In the genomic region with DNA sequence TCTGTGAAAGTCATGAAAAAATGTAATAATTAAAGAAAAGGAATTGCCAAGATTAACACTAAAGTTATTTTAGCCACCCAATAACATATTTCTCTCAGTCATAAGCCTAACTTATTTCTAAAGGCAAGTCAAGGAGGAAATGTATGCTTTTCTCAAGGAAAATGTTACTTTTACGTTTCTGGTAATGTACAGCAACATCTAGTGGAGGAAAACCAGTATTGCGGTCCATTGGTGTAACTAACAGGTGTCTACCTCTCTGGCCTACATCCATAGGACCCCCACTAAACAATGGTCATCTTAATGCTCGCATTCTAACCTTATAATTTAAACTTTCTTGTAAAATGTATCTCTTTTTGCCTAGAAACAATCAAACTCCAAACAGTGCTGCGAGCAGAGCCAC, we compare ENCODE assay signal across 10 cellular contexts.
DNase-seq lines count a peak whose midpoint lies in the region; ATAC-seq and TF ChIP-seq lines count a peak whose summit lies in the region.
"Had no signal": no experiment of that assay in that cellular context is flagged by ENCODE, and none has a peak within 500 bp of the region (broad histone marks: within the 10 kb centered on the region; RNA-seq: fewer than 3 reads in every experiment).

No MANE protein-coding gene starts in this region.

- TF ChIP-seq CTCF in heart right ventricle (IDR thresholded peaks at IDR 0.05) (peak in 5 of 9 donors; percentile 9 to 38 (median 24)), OCI-LY1 (IDR thresholded peaks at IDR 0.05; ENCODE audit: low read length) (peak; percentile 21; the same call in 1 of the 2 replicates), epithelial cell of esophagus (IDR thresholded peaks at IDR 0.05; ENCODE audit: insufficient read depth, low read depth, low read length, missing control alignments) (peak; percentile 52), testis (IDR thresholded peaks at IDR 0.05) (peak; percentile 45 to 55 (median 55))

- intact Hi-C loops in heart right ventricle (cut with DNase I) (no loop called here), Right ventricle myocardium superior (cut with DNase I) (no loop called here), testis (cut with DNase I; ENCODE audit: low total_unique reads) (no loop called here)

- no peaks in the 10 kb centered on the region for H3K79me2 ChIP-seq in OCI-LY1 (ENCODE audit: insufficient read depth, low read length)

- H3K36me3 ChIP-seq in heart right ventricle: no peaks in the 10 kb centered on the region
- H3K36me3 ChIP-seq in OCI-LY1 (ENCODE audit: insufficient read depth, low read length): no peaks in the 10 kb centered on the region
- no peaks in the 10 kb centered on the region for H3K36me3 ChIP-seq in testis (ENCODE audit: low read depth, missing control alignments)

- TF ChIP-seq POLR2A in testis (IDR thresholded peaks at IDR 0.05): no peak

- ATAC-seq in heart right ventricle (no peak), Right ventricle myocardium superior (ENCODE audit: poor library complexity) (no peak), HG03342 (IDR thresholded peaks at IDR 0.05; ENCODE audit: unreplicated experiment) (no peak)

- H3F3A ChIP-seq in OCI-LY1 (ENCODE audit: insufficient read depth, low read length): no peaks in the 10 kb centered on the region

- H3K4me2 ChIP-seq in OCI-LY1 (ENCODE audit: low read length): no peak overlapping the region

- no peak overlapping the region for H3K4me3 ChIP-seq in heart right ventricle
- no peak overlapping the region for H3K4me3 ChIP-seq in OCI-LY1 (ENCODE audit: low read depth, low read length, poor library complexity, severe bottlenecking)
- H3K4me3 ChIP-seq in epithelial cell of esophagus (ENCODE audit: low read length): no peak overlapping the region
- H3K4me3 ChIP-seq in testis: no peak overlapping the region

- H3K9me3 ChIP-seq in heart right ventricle: peaks cover 4 to 90% (median 44%) of the 10 kb centered on the region in 11 donors
- no peaks in the 10 kb centered on the region for H3K9me3 ChIP-seq in OCI-LY1 (ENCODE audit: low read length)
- H3K9me3 ChIP-seq in testis: no peaks in the 10 kb centered on the region

- H3K27ac ChIP-seq in heart right ventricle (no peak overlapping the region), OCI-LY1 (ENCODE audit: low read depth, low read length, poor library complexity, severe bottlenecking) (no peak overlapping the region), testis (no peak overlapping the region)

- no peaks in the 10 kb centered on the region for H3K4me1 ChIP-seq in heart right ventricle
- H3K4me1 ChIP-seq in OCI-LY1 (ENCODE audit: insufficient read depth, low read length, severe bottlenecking): no peaks in the 10 kb centered on the region
- H3K4me1 ChIP-seq in testis: no peaks in the 10 kb centered on the region

- H4K20me1 ChIP-seq in OCI-LY1 (ENCODE audit: insufficient read depth, low read length): no peaks in the 10 kb centered on the region

- H2AFZ ChIP-seq in OCI-LY1 (ENCODE audit: low read length): no peak overlapping the region

- H3K9ac ChIP-seq in OCI-LY1 (ENCODE audit: low read length): no peak overlapping the region

- 67 to 72% methylated on average over 4 of the region's 4 CpGs for WGBS in heart right ventricle, 2 donors
- WGBS in testis, 2 donors: 64 to 78% methylated on average over 4 of the region's 4 CpGs

- H3K27me3 ChIP-seq in heart right ventricle (no peaks in the 10 kb centered on the region), OCI-LY1 (ENCODE audit: insufficient read depth, low read length) (no peaks in the 10 kb centered on the region), testis (no peaks in the 10 kb centered on the region)

- DNase-seq in heart right ventricle (no peak), Right ventricle myocardium superior (no peak), epithelial cell of esophagus (ENCODE audit: low read depth) (peak; percentile 41), testis (peak; percentile 23), amniotic stem cell (lab: John Stamatoyannopoulos, UW) (no peak), NCI-H774 (lab: John Stamatoyannopoulos, UW) (no peak)
- DNase-seq: CD4-positive, alpha-beta memory T cell; NCI-H2029 had no signal

- H3K9me2 ChIP-seq in OCI-LY1 (ENCODE audit: low read depth, low read length): no peaks in the 10 kb centered on the region

Comparison
In these comparisons a context has a peak if more than half of its experiments do, and no peak if none do; other contexts are left out.
1. DNase-seq: peak in epithelial cell of esophagus (single experiment) and testis (single experiment); none in heart right ventricle (0 of 2), Right ventricle myocardium superior (single experiment), amniotic stem cell (single experiment) and NCI-H774 (single experiment).
2. Peak in every context shown above with its lines, with median percentiles within 50 percentile points of each other: CTCF ChIP-seq.